In the genomic region with DNA sequence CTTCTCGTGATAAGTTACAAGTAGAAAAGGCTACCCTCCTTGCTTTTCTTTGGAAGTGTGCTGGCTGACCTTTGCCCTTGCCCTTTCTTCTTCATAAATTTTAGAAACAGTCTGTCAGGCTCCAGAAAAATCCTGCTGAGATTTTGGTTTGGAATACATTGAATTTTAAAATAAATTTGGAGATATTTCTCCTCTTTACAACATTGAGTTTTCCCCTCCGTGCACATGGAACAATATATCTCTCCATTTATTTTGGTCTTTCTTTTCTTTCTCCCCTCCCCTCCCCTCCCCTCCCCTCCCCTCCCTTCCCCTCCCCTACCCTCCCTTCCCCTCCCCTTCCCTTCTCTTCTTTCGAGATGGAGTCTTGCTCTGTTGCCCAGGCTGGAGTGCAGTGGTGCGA, we compare ENCODE assay signal across 9 cellular contexts. TPM values are rescaled to one million over a fixed set of nuclear protein-coding genes. Genes with fewer than 3 reads are reported as not detected.
"Had no signal": no experiment of that assay in that cellular context is flagged by ENCODE, and none has a peak within 500 bp of the region (broad histone marks: within the 10 kb centered on the region; RNA-seq: fewer than 3 reads in every experiment).

No MANE protein-coding gene starts in this region.

- DNase-seq: IMR-90, KBM-7, KG1 had no signal

- H3K4me2 ChIP-seq: KMS-11 had no signal

- H3K27ac ChIP-seq: HL-60, KMS-11 had no signal

- H3K9ac ChIP-seq: KMS-11 had no signal

- FAIRE-seq: HTR-8/SVneo had no signal

RNA-seq across cellular contexts. Expression of gene KLK4, which starts 8.6 kb away (rescaled TPM):
- total RNA-seq: HT1080, IMR-90 had no signal
- polyA plus RNA-seq: IgD-negative memory B cell, IMR-90 had no signal

RNA-seq across cellular contexts. Expression of gene KLK2, which starts 29.4 kb away (rescaled TPM):
- total RNA-seq: HT-29, HT1080, IMR-90 had no signal
- polyA plus RNA-seq: IgD-negative memory B cell, IMR-90 had no signal

RNA-seq across cellular contexts. Expression of gene KLK3, which starts 47.9 kb away (rescaled TPM):
- total RNA-seq: HT-29, HT1080, IMR-90 had no signal
- polyA plus RNA-seq: IgD-negative memory B cell, IMR-90 had no signal

RNA-seq across cellular contexts. Expression of gene KLK5, which starts 50.2 kb away (rescaled TPM):
- total RNA-seq: HT1080, IMR-90 had no signal
- polyA plus RNA-seq: IgD-negative memory B cell, IMR-90 had no signal
